26 cellular contexts compared by ENCODE assay signal in genomic region chr2:60858897-60859311, GRCh38.
"Had no signal": no experiment of that assay in that cellular context is flagged by ENCODE, and none has a peak within 500 bp of the region (broad histone marks: within the 10 kb centered on the region; RNA-seq: fewer than 3 reads in every experiment).

No MANE protein-coding gene starts in this region.

- H3K27ac Mint-ChIP-seq: activated B cell treated with CpG ODN at 0.5 μM for 24 hours; activated CD4-positive, alpha-beta T cell treated with anti-CD3 and anti-CD28 coated beads, Interleukin-2, amount 10 ng/mL, durations not matched to agents 24 days and 14 days; activated CD8-positive, alpha-beta memory T cell treated with anti-CD3 and anti-CD28 coated beads, Interleukin-2, amount 10 ng/mL, durations not matched to agents 7 days and 5 days; activated naive CD4-positive, alpha-beta T cell treated with anti-CD3 and anti-CD28 coated beads for 36 hours; activated naive CD8-positive, alpha-beta T cell; activated T-helper 17 cell treated with anti-CD3 and anti-CD28 coated beads, Interleukin-2, amount 50 U/mL, for 72 hours; brain; T-helper 1 cell treated with Interleukin-12 subunit alpha and Interleukin-12 subunit beta and Interleukin-4 antibody, amounts not matched to agents 30 μg/mL and 1 μg/mL, for 36 hours had no signal

- H3K9me3 Mint-ChIP-seq: activated CD4-positive, alpha-beta T cell treated with anti-CD3 and anti-CD28 coated beads, Interleukin-2, amount 10 ng/mL, durations not matched to agents 24 days and 14 days; activated naive CD4-positive, alpha-beta T cell treated with anti-CD3 and anti-CD28 coated beads for 36 hours; brain; T-helper 1 cell treated with Interleukin-12 subunit alpha and Interleukin-12 subunit beta and Interleukin-4 antibody, amounts not matched to agents 30 μg/mL and 1 μg/mL, for 36 hours had no signal

- H3K36me3 Mint-ChIP-seq: activated CD8-positive, alpha-beta memory T cell treated with anti-CD3 and anti-CD28 coated beads, Interleukin-2, amount 10 ng/mL, durations not matched to agents 7 days and 5 days; activated naive CD8-positive, alpha-beta T cell; brain had no signal

- FAIRE-seq: astrocyte, TTC549 had no signal

- H3K4me3 Mint-ChIP-seq: activated B cell treated with CpG ODN at 0.5 μM for 24 hours; activated CD4-positive, alpha-beta T cell treated with anti-CD3 and anti-CD28 coated beads, Interleukin-2, amount 10 ng/mL, durations not matched to agents 24 days and 14 days; activated CD8-positive, alpha-beta memory T cell treated with anti-CD3 and anti-CD28 coated beads, Interleukin-2, amount 10 ng/mL, durations not matched to agents 7 days and 5 days; activated naive CD4-positive, alpha-beta T cell treated with anti-CD3 and anti-CD28 coated beads for 36 hours; activated naive CD8-positive, alpha-beta T cell; activated T-helper 17 cell treated with anti-CD3 and anti-CD28 coated beads, Interleukin-2, amount 50 U/mL, for 72 hours; brain; T-helper 1 cell treated with Interleukin-12 subunit alpha and Interleukin-12 subunit beta and Interleukin-4 antibody, amounts not matched to agents 30 μg/mL and 1 μg/mL, for 36 hours had no signal

- H3K4me3 ChIP-seq: cardiac muscle cell had no signal

- H3K27me3 ChIP-seq: cardiac muscle cell had no signal

- ATAC-seq: activated CD8-positive, alpha-beta memory T cell treated with anti-CD3 and anti-CD28 coated beads, Interleukin-2, amount 10 ng/mL, durations not matched to agents 7 days and 5 days; activated T-helper 17 cell treated with anti-CD3 and anti-CD28 coated beads, Interleukin-2, amount 50 U/mL, for 72 hours had no signal

- H3K27me3 Mint-ChIP-seq: activated B cell treated with CpG ODN at 0.5 μM for 24 hours; activated naive CD8-positive, alpha-beta T cell had no signal

- H3K4me1 Mint-ChIP-seq: brain had no signal

- DNase-seq: activated B cell treated with CpG ODN at 0.5 μM for 24 hours; activated CD4-positive, alpha-beta T cell treated with anti-CD3 and anti-CD28 coated beads for 1 hour; activated CD4-positive, alpha-beta T cell treated with anti-CD3 and anti-CD28 coated beads, Interleukin-2, amount 10 ng/mL, durations not matched to agents 24 days and 14 days; activated CD4-positive, alpha-beta T cell treated with anti-CD3 and anti-CD28 coated beads, Interleukin-2, amount 50 U/mL, for 48 hours; activated CD8-positive, alpha-beta memory T cell treated with anti-CD3 and anti-CD28 coated beads, Interleukin-2, amount 10 ng/mL, durations not matched to agents 7 days and 5 days; activated gamma-delta T cell; activated naive CD4-positive, alpha-beta T cell treated with anti-CD3 and anti-CD28 coated beads for 36 hours; activated T-cell treated with anti-CD3 and anti-CD28 coated beads, Interleukin-2, amount 50 U/mL, for 48 hours; amygdala; MM.1S; NCI-H1105; NCI-H1436; NCI-H1694 treated with DMSO at 0.1 percent for 48 hours; NCI-H2029 treated with DMSO at 0.1 percent for 48 hours; NCI-H345; NCI-H510A; NCI-H526 treated with DMSO at 0.1 percent for 48 hours; NCI-H82; SHP77 treated with DMSO at 0.1 percent for 48 hours had no signal

- H3K36me3 ChIP-seq: cardiac muscle cell had no signal

- H3K27ac ChIP-seq: cardiac muscle cell had no signal
